ENCODE assay signal across 1 cellular context in genomic region chr14:50101417-50101816, GRCh38.
TF ChIP-seq lines count a peak whose summit lies in the region.

No MANE protein-coding gene starts in this region.

TF ChIP-seq in SK-N-SH treated with all-trans-retinoic acid at 6 μM for 48 hours, 23 proteins besides CTCF, POLR2A, EP300 and RAD21 (continued from another document):
- no peak for TF ChIP-seq TSHZ2 (CRISPR knock-in tag; IDR thresholded peaks at IDR 0.05)
- TF ChIP-seq ZFP3 (CRISPR knock-in tag; IDR thresholded peaks at IDR 0.05), result no peak
- no peak for TF ChIP-seq ZFP30 (CRISPR knock-in tag; IDR thresholded peaks at IDR 0.05)
- no peak for TF ChIP-seq ESRRG (CRISPR knock-in tag; IDR thresholded peaks at IDR 0.05)
